In genomic region chrX:40094041-40094899, GRCh38 we compare ENCODE assay signal across 1 cellular context.
TF ChIP-seq lines count a peak whose summit lies in the region.

No MANE protein-coding gene starts in this region.

TF ChIP-seq in GM23338, 12 proteins besides CTCF, POLR2A, EP300 and RAD21 (continued from another document):
- TF ChIP-seq ZNF462 (CRISPR knock-in tag; IDR thresholded peaks at IDR 0.05): no peak
- TF ChIP-seq CREB1 (CRISPR knock-in tag; IDR thresholded peaks at IDR 0.05; ENCODE audit: low read depth): no peak
- TF ChIP-seq ETS1 (IDR thresholded peaks at IDR 0.05): no peak
- no peak for TF ChIP-seq ZNF331 (CRISPR knock-in tag; IDR thresholded peaks at IDR 0.05; ENCODE audit: low read depth)
- TF ChIP-seq NANOG (IDR thresholded peaks at IDR 0.05; ENCODE audit: borderline replicate concordance): no peak
- TF ChIP-seq REST (IDR thresholded peaks at IDR 0.05; ENCODE audit: unreplicated experiment): no peak
- TF ChIP-seq JUNB (IDR thresholded peaks at IDR 0.05; ENCODE audit: unreplicated experiment): no peak
- TF ChIP-seq STAT1 (IDR thresholded peaks at IDR 0.05; ENCODE audit: unreplicated experiment): no peak
- no peak for TF ChIP-seq EZH2 (IDR thresholded peaks at IDR 0.05; ENCODE audit: low read depth, unreplicated experiment)
- TF ChIP-seq EZH2phosphoT487 (IDR thresholded peaks at IDR 0.05; ENCODE audit: unreplicated experiment): no peak
TF ChIP-seq in GM23338: peak in this region for 0.
